1 cellular context compared by ENCODE assay signal in the genomic region with DNA sequence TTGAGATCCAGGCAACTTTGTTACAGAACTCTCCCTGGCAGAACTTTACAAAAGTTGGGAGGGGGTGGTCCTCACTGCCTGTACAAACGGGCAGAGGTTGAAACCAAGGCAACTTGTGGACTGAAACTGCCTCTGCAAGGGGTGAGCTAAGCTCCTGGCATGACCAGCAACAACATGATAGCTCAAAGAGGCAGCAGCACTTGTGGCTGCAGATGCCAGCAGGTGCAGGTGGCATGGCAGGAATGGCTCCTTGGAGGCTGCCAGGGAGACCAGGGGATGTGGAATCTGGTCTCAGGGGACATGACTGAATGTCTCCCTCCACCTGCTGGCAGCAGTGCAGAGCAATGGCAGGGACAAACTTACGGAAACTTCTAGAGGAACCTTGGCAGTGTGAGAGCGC.
TF ChIP-seq lines count a peak whose summit lies in the region.

No MANE protein-coding gene starts in this region.

TF ChIP-seq in H1, 55 proteins besides CTCF, POLR2A, EP300 and RAD21:
- TF ChIP-seq EZH2 (IDR thresholded peaks at IDR 0.05; ENCODE audit: low read depth, low read length, severe bottlenecking) (no peak), CEBPB (IDR thresholded peaks at IDR 0.05; ENCODE audit: low read depth, low read length) (no peak), SP4 (IDR thresholded peaks at IDR 0.05; ENCODE audit: low read length) (no peak), SIRT6 (IDR thresholded peaks at IDR 0.05; ENCODE audit: low read length) (no peak), EGR1 (IDR thresholded peaks at IDR 0.05; ENCODE audit: borderline replicate concordance, low read depth, low read length) (no peak), GABPA (IDR thresholded peaks at IDR 0.05; ENCODE audit: borderline replicate concordance, insufficient read depth, low read length) (no peak), TAF7 (optimal IDR thresholded peaks at IDR 0.05; ENCODE audit: borderline replicate concordance, low read depth, low read length) (no peak)
- TF ChIP-seq, protein P1, sequence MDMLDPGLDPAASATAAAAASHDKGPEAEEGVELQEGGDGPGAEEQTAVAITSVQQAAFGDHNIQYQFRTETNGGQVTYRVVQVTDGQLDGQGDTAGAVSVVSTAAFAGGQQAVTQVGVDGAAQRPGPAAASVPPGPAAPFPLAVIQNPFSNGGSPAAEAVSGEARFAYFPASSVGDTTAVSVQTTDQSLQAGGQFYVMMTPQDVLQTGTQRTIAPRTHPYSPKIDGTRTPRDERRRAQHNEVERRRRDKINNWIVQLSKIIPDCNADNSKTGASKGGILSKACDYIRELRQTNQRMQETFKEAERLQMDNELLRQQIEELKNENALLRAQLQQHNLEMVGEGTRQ (IDR thresholded peaks at IDR 0.05; ENCODE audit: low read length): no peak
- TF ChIP-seq, protein P2, sequence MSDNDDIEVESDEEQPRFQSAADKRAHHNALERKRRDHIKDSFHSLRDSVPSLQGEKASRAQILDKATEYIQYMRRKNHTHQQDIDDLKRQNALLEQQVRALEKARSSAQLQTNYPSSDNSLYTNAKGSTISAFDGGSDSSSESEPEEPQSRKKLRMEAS (IDR thresholded peaks at IDR 0.05): no peak
